Comparison of ENCODE assay signal across 1 cellular context in genomic region chr9:114504341-114505186, GRCh38.
TF ChIP-seq lines count a peak whose summit lies in the region.

No MANE protein-coding gene starts in this region.

TF ChIP-seq in GM12878, 131 proteins besides CTCF, POLR2A, EP300 and RAD21 (continued from another document):
- no peak for TF ChIP-seq JUND (IDR thresholded peaks at IDR 0.05; ENCODE audit: low read depth, low read length)
